ENCODE assay signal across 8 cellular contexts in the genomic region with DNA sequence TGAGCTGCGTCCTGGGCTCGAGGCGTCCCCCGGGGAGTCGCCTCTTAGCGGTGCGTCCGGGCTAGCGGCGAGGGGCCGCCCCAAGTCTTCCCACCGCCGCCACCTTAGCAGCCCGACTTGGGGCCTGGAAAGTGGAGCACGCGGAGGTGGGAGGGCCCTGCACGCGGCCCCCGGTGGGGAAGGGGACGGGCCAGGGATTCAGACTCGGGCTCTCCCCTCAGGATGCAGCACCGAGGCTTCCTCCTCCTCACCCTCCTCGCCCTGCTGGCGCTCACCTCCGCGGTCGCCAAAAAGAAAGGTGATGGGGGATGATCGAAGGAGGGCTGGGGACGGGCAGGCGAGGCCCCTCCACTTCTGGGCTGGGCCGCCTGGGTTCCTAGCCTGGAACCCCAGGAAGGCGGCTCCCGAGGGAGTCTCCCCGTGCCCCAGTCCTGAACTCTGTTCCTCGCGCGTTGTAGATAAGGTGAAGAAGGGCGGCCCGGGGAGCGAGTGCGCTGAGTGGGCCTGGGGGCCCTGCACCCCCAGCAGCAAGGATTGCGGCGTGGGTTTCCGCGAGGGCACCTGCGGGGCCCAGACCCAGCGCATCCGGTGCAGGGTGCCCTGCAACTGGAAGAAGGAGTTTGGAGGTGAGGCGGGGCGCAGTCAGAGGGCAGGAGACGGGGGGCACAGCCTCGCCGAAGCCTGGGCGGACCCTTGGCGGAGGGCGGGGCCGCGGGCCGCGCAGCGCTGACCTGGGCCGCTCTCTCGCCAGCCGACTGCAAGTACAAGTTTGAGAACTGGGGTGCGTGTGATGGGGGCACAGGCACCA. TPM values are rescaled to one million over a fixed set of nuclear protein-coding genes. Genes with fewer than 3 reads are reported as not detected.
DNase-seq lines count a peak whose midpoint lies in the region; ATAC-seq and TF ChIP-seq lines count a peak whose summit lies in the region.

No MANE protein-coding gene starts in this region.

- TF ChIP-seq POLR2A in esophagus squamous epithelium (IDR thresholded peaks at IDR 0.05) = no peak

- H3K4me1 ChIP-seq in esophagus squamous epithelium (peaks cover 15 to 41% (median 16%) of the 10 kb centered on the region in 3 donors), psoas muscle (peaks cover 14% of the 10 kb centered on the region)

- intact Hi-C loops in esophagus squamous epithelium (cut with DNase I) (no loop called here), psoas muscle (cut with DNase I) (loop anchor here in 1 of 2 donors (2.0 kb wide), 1 partner anchor 155 kb away; no protein-coding TSS in a partner anchor)

- 7% methylated on average over 11 of the region's 65 CpGs; no CpG with 5 or more reads in 1 of the 2 donors for WGBS in esophagus squamous epithelium, 2 donors
- 3 to 4% (median 3%) methylated on average over 46 to 65 of the region's 65 CpGs for WGBS in psoas muscle, 3 donors

- peaks cover 0 to 13% (median 0%) of the 10 kb centered on the region in 3 donors for H3K36me3 ChIP-seq in esophagus squamous epithelium
- H3K36me3 ChIP-seq in psoas muscle (ENCODE audit: insufficient read depth in 1 of 2, low read depth in 1 of 2) = peaks cover 5 to 20% of the 10 kb centered on the region in 2 donors

- H3K4me3 ChIP-seq in esophagus squamous epithelium (peak overlapping the region; percentile 70 to 88 (median 71)), psoas muscle (peak overlapping the region; percentile 70)

- H3K27ac ChIP-seq in esophagus squamous epithelium = peak overlapping the region; percentile 36 to 85 (median 80)
- H3K27ac ChIP-seq in psoas muscle = no peak overlapping the region

- TF ChIP-seq CTCF in esophagus squamous epithelium (IDR thresholded peaks at IDR 0.05) = no peak
- TF ChIP-seq CTCF in psoas muscle (IDR thresholded peaks at IDR 0.05) = no peak

- H3K36me3 Mint-ChIP-seq in activated T-cell treated with anti-CD3 and anti-CD28 coated beads, Interleukin-2, amount 50 U/mL, for 4 hours (ENCODE audit: insufficient read depth) = peaks cover 9% of the 10 kb centered on the region

- peaks cover 9% of the 10 kb centered on the region for H3K4me1 Mint-ChIP-seq in activated T-cell treated with anti-CD3 and anti-CD28 coated beads, Interleukin-2, amount 50 U/mL, for 4 hours (ENCODE audit: low read depth)

- H3K27me3 Mint-ChIP-seq in activated T-cell treated with anti-CD3 and anti-CD28 coated beads, Interleukin-2, amount 50 U/mL, for 4 hours (ENCODE audit: low read depth) = peaks cover 39% of the 10 kb centered on the region

- H3K9me3 ChIP-seq in esophagus squamous epithelium (no peaks in the 10 kb centered on the region), psoas muscle (no peaks in the 10 kb centered on the region)

- H3K9me3 Mint-ChIP-seq in activated T-cell treated with anti-CD3 and anti-CD28 coated beads, Interleukin-2, amount 50 U/mL, for 4 hours = no peaks in the 10 kb centered on the region

- H3K27me3 ChIP-seq in esophagus squamous epithelium (peaks cover 0 to 50% (median under 1%) of the 10 kb centered on the region in 4 donors), psoas muscle (ENCODE audit: insufficient read depth in 3 of 3, low read length in 2 of 3) (peaks cover 0 to 34% (median 15%) of the 10 kb centered on the region in 3 donors)

- H3K4me3 Mint-ChIP-seq in activated T-cell treated with anti-CD3 and anti-CD28 coated beads, Interleukin-2, amount 50 U/mL, for 4 hours = peak overlapping the region; percentile 74

- ATAC-seq in activated T-cell treated with anti-CD3 and anti-CD28 coated beads, Interleukin-2, amount 50 U/mL, for 4 hours = peak; percentile 22 to 24
- peak in 2 of 4 donors; percentile 1 to 2 for ATAC-seq in psoas muscle
- ATAC-seq in GM21717 (IDR thresholded peaks at IDR 0.05; ENCODE audit: unreplicated experiment) = no peak
- ATAC-seq in HG02763 (IDR thresholded peaks at IDR 0.05; ENCODE audit: unreplicated experiment) = no peak
- ATAC-seq in HG03439 (IDR thresholded peaks at IDR 0.05; ENCODE audit: unreplicated experiment) = no peak

- DNase-seq in activated T-cell treated with anti-CD3 and anti-CD28 coated beads, Interleukin-2, amount 50 U/mL, for 4 hours = no peak
- DNase-seq in activated T-cell treated with anti-CD3 and anti-CD28 coated beads for 4 hours (no peak), RKO (ENCODE audit: low spot score) (peak; percentile 48), esophagus squamous epithelium (lab: John Stamatoyannopoulos, UW) (no peak), psoas muscle (peak in 1 of 2 donors; percentile 53)

RNA-seq across cellular contexts. Expression of gene MDK, which starts 0.6 kb away (rescaled TPM):
- 1 to 10 TPM; 2.1 to 3.0 (median 2.9) TPM for total RNA-seq in activated T-cell treated with anti-CD3 and anti-CD28 coated beads, Interleukin-2, amount 50 U/mL, for 4 hours
- total RNA-seq in esophagus squamous epithelium (10 to 100 TPM in 3 of 4 donors, 1 to 10 TPM in 1; 5.4 to 62.6 (median 22.5) TPM), psoas muscle (1 to 10 TPM; 1.4 to 6.3 (median 2.4) TPM)
- 1 to 10 TPM; 1.2 to 2.0 (median 1.8) TPM for polyA plus RNA-seq in psoas muscle

RNA-seq across cellular contexts. Expression of gene CHRM4, which starts 9.5 kb away (rescaled TPM):
- total RNA-seq in activated T-cell treated with anti-CD3 and anti-CD28 coated beads, Interleukin-2, amount 50 U/mL, for 4 hours = under 1 TPM; 0.13 to 0.52 (median 0.25) TPM
- total RNA-seq in esophagus squamous epithelium = not detected
- not detected for total RNA-seq in psoas muscle
- not detected for polyA plus RNA-seq in psoas muscle

RNA-seq across cellular contexts. Expression of gene DGKZ, which starts 34.8 kb away (rescaled TPM):
- total RNA-seq in activated T-cell treated with anti-CD3 and anti-CD28 coated beads, Interleukin-2, amount 50 U/mL, for 4 hours = 100 to 1,000 TPM; 112 to 122 (median 118) TPM
- 10 to 100 TPM; 38.5 to 53.1 (median 45.7) TPM for total RNA-seq in esophagus squamous epithelium
- total RNA-seq in psoas muscle = 100 to 1,000 TPM in 1 of 4 donors, 10 to 100 TPM in 3; 90.2 to 138 (median 96.2) TPM
- polyA plus RNA-seq in psoas muscle = 10 to 100 TPM; 57.7 to 85.4 (median 62.0) TPM

Comparison
In these comparisons a context has a peak if more than half of its experiments do, and no peak if none do; other contexts are left out.
1. ATAC-seq: peak in activated T-cell treated with anti-CD3 and anti-CD28 coated beads, Interleukin-2, amount 50 U/mL, for 4 hours (2 of 2); none in GM21717 (single experiment), HG02763 (single experiment) and HG03439 (single experiment).